In the genomic region with DNA sequence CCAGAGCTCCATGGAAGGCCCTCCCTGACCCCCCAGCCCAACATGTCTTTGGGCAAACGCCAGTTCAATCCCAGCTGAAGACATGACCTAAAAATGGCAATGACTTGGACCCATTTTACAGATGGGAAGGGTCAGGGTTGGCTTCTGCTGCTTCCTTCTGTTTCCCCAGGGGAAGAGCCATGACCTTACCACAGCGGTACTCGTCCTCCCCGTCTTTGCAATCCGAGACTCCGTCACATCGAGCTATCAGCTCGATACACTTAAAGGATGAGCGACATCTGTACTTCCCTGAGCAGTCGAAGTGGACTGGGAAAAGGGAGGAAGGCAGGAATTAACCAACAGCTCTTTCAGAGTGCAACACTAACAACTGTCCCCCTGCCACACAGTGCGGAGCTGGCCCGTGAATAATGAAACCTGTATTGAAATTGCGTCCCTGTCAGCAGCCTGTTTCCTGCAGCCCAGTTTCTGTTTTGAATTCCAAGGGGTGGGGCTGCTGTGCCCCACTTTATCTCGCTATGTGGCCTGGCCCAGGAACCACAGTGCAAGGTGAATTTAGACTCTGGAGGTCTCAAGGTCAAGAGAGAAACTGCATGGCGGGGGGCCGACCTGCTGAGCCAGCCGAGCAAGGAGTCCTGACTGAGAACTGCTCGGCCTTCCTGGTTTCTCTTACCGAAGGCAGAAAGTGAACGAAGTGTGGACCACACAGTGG, we compare ENCODE assay signal across 12 cellular contexts. TPM values are rescaled to one million over a fixed set of nuclear protein-coding genes. Genes with fewer than 3 reads are reported as not detected.
DNase-seq lines count a peak whose midpoint lies in the region; ATAC-seq, FAIRE-seq and TF ChIP-seq lines count a peak whose summit lies in the region.
"Had no signal": no experiment of that assay in that cellular context is flagged by ENCODE, and none has a peak within 500 bp of the region (broad histone marks: within the 10 kb centered on the region; RNA-seq: fewer than 3 reads in every experiment).

No MANE protein-coding gene starts in this region.

- peaks cover 0 to 5% (median 0%) of the 10 kb centered on the region in 8 donors for H3K9me3 Mint-ChIP-seq in CD4-positive, alpha-beta memory T cell
- peaks cover 4% of the 10 kb centered on the region for H3K9me3 Mint-ChIP-seq in astrocyte (ENCODE audit: unreplicated experiment)

- H3K4me1 Mint-ChIP-seq in CD4-positive, alpha-beta memory T cell = peaks cover 27 to 76% (median 52%) of the 10 kb centered on the region in 4 donors
- H3K4me1 Mint-ChIP-seq in astrocyte (ENCODE audit: low read depth, unreplicated experiment) = peaks cover 14% of the 10 kb centered on the region

- H3K9ac ChIP-seq in astrocyte (ENCODE audit: low read length) (no peak overlapping the region), mucosa of stomach (ENCODE audit: low read length) (peak overlapping the region; percentile 84)

- no peak overlapping the region for H3K4me3 ChIP-seq in CD4-positive, alpha-beta memory T cell (ENCODE audit: low read length in 2 of 2)
- H3K4me3 ChIP-seq in astrocyte (ENCODE audit: insufficient read depth, low read depth, low read length) (no peak overlapping the region), mucosa of stomach (ENCODE audit: low read length) (peak overlapping the region; percentile 60), tibial artery (no peak overlapping the region)
- H3K4me3 ChIP-seq: skin epidermis had no signal

- H3K36me3 Mint-ChIP-seq in CD4-positive, alpha-beta memory T cell = no peaks in the 10 kb centered on the region
- no peaks in the 10 kb centered on the region for H3K36me3 Mint-ChIP-seq in astrocyte (ENCODE audit: low read depth, unreplicated experiment)

- peaks cover 49% of the 10 kb centered on the region for H3K4me1 ChIP-seq in CD4-positive, alpha-beta memory T cell (ENCODE audit: insufficient read depth, low read length)
- H3K4me1 ChIP-seq in astrocyte (ENCODE audit: insufficient read depth, low read length) = no peaks in the 10 kb centered on the region
- H3K4me1 ChIP-seq in mucosa of stomach (ENCODE audit: control insufficient read depth, insufficient read depth, low read length) = peaks cover 55% of the 10 kb centered on the region
- peaks cover 0 to 5% (median 0%) of the 10 kb centered on the region in 4 donors for H3K4me1 ChIP-seq in tibial artery

- intact Hi-C loops in CD4-positive, alpha-beta memory T cell (cut with micrococcal nuclease) = no loop called here
- intact Hi-C loops in tibial artery (cut with DNase I; ENCODE audit: low total_unique reads) = no loop called here

- no peaks in the 10 kb centered on the region for H3K9me3 ChIP-seq in CD4-positive, alpha-beta memory T cell (ENCODE audit: control insufficient read depth in 1 of 2, low read length in 2 of 2)
- no peaks in the 10 kb centered on the region for H3K9me3 ChIP-seq in astrocyte (ENCODE audit: insufficient read depth, low read depth, low read length)
- no peaks in the 10 kb centered on the region for H3K9me3 ChIP-seq in mucosa of stomach (ENCODE audit: control insufficient read depth, low read length)
- H3K9me3 ChIP-seq in tibial artery = no peaks in the 10 kb centered on the region

- POLR2A ChIA-PET in CD4-positive, alpha-beta memory T cell (lab: Charles Lee; ENCODE audit: partially characterized antibody) = interaction anchor here (0.7 to 2.2 kb wide), 8 partner anchors 10 to 36 kb away, joined by 3 to 18 read pairs (median 4); a partner anchor contains a TSS

- H4K20me1 ChIP-seq in astrocyte (ENCODE audit: insufficient read depth, low read length) = no peaks in the 10 kb centered on the region

- CTCF ChIA-PET in CD4-positive, alpha-beta memory T cell (lab: Charles Lee; ENCODE audit: partially characterized antibody) = interaction anchor here (1.6 kb wide), 1 partner anchor 15 kb away, joined by 9 read pairs; a partner anchor contains a TSS

- H3K27me3 ChIP-seq in CD4-positive, alpha-beta memory T cell (ENCODE audit: insufficient read depth, low read length) = no peaks in the 10 kb centered on the region
- H3K27me3 ChIP-seq in astrocyte (ENCODE audit: insufficient read depth, low read length) (peaks cover 6% of the 10 kb centered on the region), mucosa of stomach (ENCODE audit: control insufficient read depth, insufficient read depth, low read length) (no peaks in the 10 kb centered on the region), tibial artery (peaks cover 0 to 56% of the 10 kb centered on the region in 2 donors)

- TF ChIP-seq CTCF in astrocyte (IDR thresholded peaks at IDR 0.05; ENCODE audit: insufficient read depth, low read depth, low read length) = no peak
- TF ChIP-seq CTCF in tibial artery (IDR thresholded peaks at IDR 0.05) = no peak

- FAIRE-seq in astrocyte (lab: Jason Lieb, UNC) (no peak), HTR-8/SVneo (lab: Jason Lieb, UNC) (no peak)

- no peaks in the 10 kb centered on the region for H3K36me3 ChIP-seq in CD4-positive, alpha-beta memory T cell (ENCODE audit: insufficient read depth, low read length)
- H3K36me3 ChIP-seq in astrocyte (ENCODE audit: insufficient read depth, low read length) (no peaks in the 10 kb centered on the region), mucosa of stomach (ENCODE audit: control insufficient read depth, insufficient read depth, low read length) (no peaks in the 10 kb centered on the region), tibial artery (no peaks in the 10 kb centered on the region)

- no peaks in the 10 kb centered on the region for H3K79me2 ChIP-seq in astrocyte (ENCODE audit: insufficient read depth, low read length)

- H2AFZ ChIP-seq in astrocyte (ENCODE audit: low read depth, low read length) = peak overlapping the region; percentile 10

- DNase-seq in CD4-positive, alpha-beta memory T cell = peak in 1 of 5 donors; percentile 29
- DNase-seq in astrocyte (ENCODE audit: low read depth) (no peak), tibial artery (no peak), HTR-8/SVneo (ENCODE audit: insufficient read length, low spot score) (no peak)
- DNase-seq: mesenchymal stem cell, T-helper 9 cell had no signal

- ATAC-seq in SK-N-SH treated with all-trans-retinoic acid at 6 μM for 48 hours (no peak), GM21367 (IDR thresholded peaks at IDR 0.05; ENCODE audit: unreplicated experiment) (no peak)

- TF ChIP-seq POLR2A in GM19193 (IDR thresholded peaks at IDR 0.05; ENCODE audit: extremely low read depth, insufficient read depth, insufficient read length) = peak; percentile 50

- no peaks in the 10 kb centered on the region for H3K27me3 Mint-ChIP-seq in CD4-positive, alpha-beta memory T cell
- peaks cover 9% of the 10 kb centered on the region for H3K27me3 Mint-ChIP-seq in astrocyte (ENCODE audit: low read depth, unreplicated experiment)

- no peak overlapping the region for H3K27ac ChIP-seq in CD4-positive, alpha-beta memory T cell (ENCODE audit: low read depth, low read length)
- H3K27ac ChIP-seq in astrocyte (ENCODE audit: low read depth, low read length) = no peak overlapping the region
- H3K27ac ChIP-seq in tibial artery = no peak overlapping the region
- H3K27ac ChIP-seq: skin epidermis had no signal

- H3K27ac Mint-ChIP-seq in CD4-positive, alpha-beta memory T cell = peak overlapping the region; percentile 5 to 91 (median 70)
- H3K27ac Mint-ChIP-seq in astrocyte (ENCODE audit: unreplicated experiment) = no peak overlapping the region

- no peak overlapping the region for H3K4me2 ChIP-seq in astrocyte (ENCODE audit: low read length)

- H3K4me3 Mint-ChIP-seq in CD4-positive, alpha-beta memory T cell = peak overlapping the region; percentile 67 to 83 (median 76)
- no peak overlapping the region for H3K4me3 Mint-ChIP-seq in astrocyte (ENCODE audit: unreplicated experiment)

TF ChIP-seq in SK-N-SH treated with all-trans-retinoic acid at 6 μM for 48 hours, 23 proteins besides CTCF, POLR2A, EP300 and RAD21 (continues in another document):
- TF ChIP-seq, protein P1, sequence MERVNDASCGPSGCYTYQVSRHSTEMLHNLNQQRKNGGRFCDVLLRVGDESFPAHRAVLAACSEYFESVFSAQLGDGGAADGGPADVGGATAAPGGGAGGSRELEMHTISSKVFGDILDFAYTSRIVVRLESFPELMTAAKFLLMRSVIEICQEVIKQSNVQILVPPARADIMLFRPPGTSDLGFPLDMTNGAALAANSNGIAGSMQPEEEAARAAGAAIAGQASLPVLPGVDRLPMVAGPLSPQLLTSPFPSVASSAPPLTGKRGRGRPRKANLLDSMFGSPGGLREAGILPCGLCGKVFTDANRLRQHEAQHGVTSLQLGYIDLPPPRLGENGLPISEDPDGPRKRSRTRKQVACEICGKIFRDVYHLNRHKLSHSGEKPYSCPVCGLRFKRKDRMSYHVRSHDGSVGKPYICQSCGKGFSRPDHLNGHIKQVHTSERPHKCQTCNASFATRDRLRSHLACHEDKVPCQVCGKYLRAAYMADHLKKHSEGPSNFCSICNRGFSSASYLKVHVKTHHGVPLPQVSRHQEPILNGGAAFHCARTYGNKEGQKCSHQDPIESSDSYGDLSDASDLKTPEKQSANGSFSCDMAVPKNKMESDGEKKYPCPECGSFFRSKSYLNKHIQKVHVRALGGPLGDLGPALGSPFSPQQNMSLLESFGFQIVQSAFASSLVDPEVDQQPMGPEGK (CRISPR knock-in tag; IDR thresholded peaks at IDR 0.05; ENCODE audit: borderline replicate concordance) = no peak
- TF ChIP-seq GLIS3 (CRISPR knock-in tag; IDR thresholded peaks at IDR 0.05) (no peak), ZC3H10 (CRISPR knock-in tag; IDR thresholded peaks at IDR 0.05) (no peak), ESRRG (CRISPR knock-in tag; IDR thresholded peaks at IDR 0.05) (no peak), CSDC2 (CRISPR knock-in tag; IDR thresholded peaks at IDR 0.05) (no peak)
- TF ChIP-seq, protein P2, sequence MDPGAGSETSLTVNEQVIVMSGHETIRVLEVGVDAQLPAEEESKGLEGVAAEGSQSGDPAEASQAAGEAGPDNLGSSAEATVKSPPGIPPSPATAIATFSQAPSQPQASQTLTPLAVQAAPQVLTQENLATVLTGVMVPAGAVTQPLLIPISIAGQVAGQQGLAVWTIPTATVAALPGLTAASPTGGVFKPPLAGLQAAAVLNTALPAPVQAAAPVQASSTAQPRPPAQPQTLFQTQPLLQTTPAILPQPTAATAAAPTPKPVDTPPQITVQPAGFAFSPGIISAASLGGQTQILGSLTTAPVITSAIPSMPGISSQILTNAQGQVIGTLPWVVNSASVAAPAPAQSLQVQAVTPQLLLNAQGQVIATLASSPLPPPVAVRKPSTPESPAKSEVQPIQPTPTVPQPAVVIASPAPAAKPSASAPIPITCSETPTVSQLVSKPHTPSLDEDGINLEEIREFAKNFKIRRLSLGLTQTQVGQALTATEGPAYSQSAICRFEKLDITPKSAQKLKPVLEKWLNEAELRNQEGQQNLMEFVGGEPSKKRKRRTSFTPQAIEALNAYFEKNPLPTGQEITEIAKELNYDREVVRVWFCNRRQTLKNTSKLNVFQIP (CRISPR knock-in tag; IDR thresholded peaks at IDR 0.05; ENCODE audit: borderline replicate concordance, low read depth) = no peak

RNA-seq across cellular contexts. Expression of a gene that starts 7.0 kb away (rescaled TPM):
- total RNA-seq in CD4-positive, alpha-beta memory T cell = 1 to 10 TPM; 1.8 to 3.2 TPM
- 1 to 10 TPM; 4.2 to 4.5 TPM for polyA plus RNA-seq in CD4-positive, alpha-beta memory T cell
- total RNA-seq in astrocyte = not detected in 2 replicates
- total RNA-seq: chondrocyte had no signal

RNA-seq across cellular contexts. Expression of a gene that starts 14.8 kb away (rescaled TPM):
- 10 to 100 TPM; 79.3 to 93.6 TPM for total RNA-seq in CD4-positive, alpha-beta memory T cell
- 10 to 100 TPM; 43.1 to 58.0 TPM for polyA plus RNA-seq in CD4-positive, alpha-beta memory T cell
- not detected in 2 replicates for total RNA-seq in astrocyte
- total RNA-seq: chondrocyte had no signal

RNA-seq across cellular contexts. Expression of a gene that starts 22.6 kb away (rescaled TPM):
- total RNA-seq in CD4-positive, alpha-beta memory T cell = not detected
- not detected for polyA plus RNA-seq in CD4-positive, alpha-beta memory T cell
- not detected in 2 replicates for total RNA-seq in astrocyte
- total RNA-seq: chondrocyte had no signal

RNA-seq across cellular contexts. Expression of a gene that starts 38.1 kb away (rescaled TPM):
- not detected for total RNA-seq in CD4-positive, alpha-beta memory T cell
- polyA plus RNA-seq in CD4-positive, alpha-beta memory T cell = not detected
- not detected in 2 replicates for total RNA-seq in astrocyte
- total RNA-seq: chondrocyte had no signal

Comparison
In these comparisons a context has a peak if more than half of its experiments do, and no peak if none do; other contexts are left out.
1. RNA of a gene that starts 14.8 kb away (total RNA-seq): 79.3 to 93.6 TPM in CD4-positive, alpha-beta memory T cell; not detected in astrocyte; every median in the first group is over 10 times any median in the second.